In genomic region chr9:92764381-92764987, GRCh38 we compare ENCODE assay signal across 8 cellular contexts. TPM values are rescaled to one million over a fixed set of nuclear protein-coding genes. Genes with fewer than 3 reads are reported as not detected.
DNase-seq lines count a peak whose midpoint lies in the region; ATAC-seq and TF ChIP-seq lines count a peak whose summit lies in the region.

Gene BICD2, minus strand, starts transcription at chr9:92764833. Its CDS starts 89 bp downstream, at chr9:92764744.

- peak within 1 kb of the TSS; percentile 99 for H4K12ac ChIP-seq in trophoblast cell (ENCODE audit: low read depth, low read length)

- TF ChIP-seq EP300 in gastroesophageal sphincter (IDR thresholded peaks at IDR 0.05), result no peak

- H3K9me3 ChIP-seq in WERI-Rb-1 (ENCODE audit: severe bottlenecking), result no peaks in the 10 kb centered on the region
- H3K9me3 ChIP-seq in gastroesophageal sphincter, result no peaks in the 10 kb centered on the region
- no peaks in the 10 kb centered on the region for H3K9me3 ChIP-seq in trophoblast cell (ENCODE audit: insufficient read depth, low read depth, low read length)

- H3K4me2 ChIP-seq in trophoblast cell (ENCODE audit: low read length), result peak within 1 kb of the TSS; percentile 87

- H3K23ac ChIP-seq in trophoblast cell (ENCODE audit: low read length), result no peak within 1 kb of the TSS

- no CpG with 5 or more reads among the region's 74 CpGs for WGBS in gastroesophageal sphincter (ENCODE audit: low coverage in 1 of 2), 2 donors
- no CpG with 5 or more reads among the region's 74 CpGs for WGBS in trophoblast cell (ENCODE audit: extremely low coverage, insufficient coverage, insufficient read length)

- peak within 1 kb of the TSS; percentile 75 for H2AK5ac ChIP-seq in trophoblast cell (ENCODE audit: low read length)

- H3K9ac ChIP-seq in trophoblast cell (ENCODE audit: low read length), result peak within 1 kb of the TSS; percentile 98

- peak within 1 kb of the TSS; percentile 77 for H2BK120ac ChIP-seq in trophoblast cell (ENCODE audit: insufficient read depth, low read length, poor library complexity)

- H3K4me1 ChIP-seq in gastroesophageal sphincter, result peaks cover 0 to 54% (median 38%) of the 10 kb centered on the region in 3 donors
- peaks cover 13 to 25% of the 10 kb centered on the region in 2 experiments for H3K4me1 ChIP-seq in trophoblast cell (ENCODE audit: control insufficient read depth in 1 of 2, insufficient read depth in 2 of 2, low read length in 2 of 2)

- peak within 1 kb of the TSS; percentile 91 for H3K4ac ChIP-seq in trophoblast cell (ENCODE audit: low read depth, low read length)

- ATAC-seq in HG02798 (IDR thresholded peaks at IDR 0.05; ENCODE audit: poor library complexity, unreplicated experiment) (peak; percentile 97), gastroesophageal sphincter (no peak)

- peak within 1 kb of the TSS; percentile 99 for H4K91ac ChIP-seq in trophoblast cell (ENCODE audit: low read depth, low read length)

- no peak within 1 kb of the TSS for H2BK12ac ChIP-seq in trophoblast cell (ENCODE audit: low read length)

- peak within 1 kb of the TSS; percentile 91 for H2BK5ac ChIP-seq in trophoblast cell (ENCODE audit: low read depth, low read length, poor library complexity)

- TF ChIP-seq CTCF in WERI-Rb-1 (IDR thresholded peaks at IDR 0.05; ENCODE audit: low read depth, low read length), result no peak
- no peak for TF ChIP-seq CTCF in gastroesophageal sphincter (IDR thresholded peaks at IDR 0.05)

- H3K79me2 ChIP-seq in trophoblast cell (ENCODE audit: control insufficient read depth, insufficient read depth, low read length, poor library complexity), result peaks cover 46% of the 10 kb centered on the region

- peaks cover 14% of the 10 kb centered on the region for H3K79me1 ChIP-seq in trophoblast cell (ENCODE audit: low read length)

- peak within 1 kb of the TSS; percentile 98 for H3K14ac ChIP-seq in trophoblast cell (ENCODE audit: low read length)

- H3K36me3 ChIP-seq in WERI-Rb-1, result peaks cover 9% of the 10 kb centered on the region
- H3K36me3 ChIP-seq in gastroesophageal sphincter, result no peaks in the 10 kb centered on the region
- H3K36me3 ChIP-seq in trophoblast cell (ENCODE audit: control insufficient read depth in 1 of 2, insufficient read depth in 2 of 2, low read length in 2 of 2), result no peaks in the 10 kb centered on the region

- H3K27me3 ChIP-seq in WERI-Rb-1 (ENCODE audit: insufficient read depth, low read depth, severe bottlenecking) (no peaks in the 10 kb centered on the region), gastroesophageal sphincter (no peaks in the 10 kb centered on the region), trophoblast cell (ENCODE audit: insufficient read depth, low read length) (no peaks in the 10 kb centered on the region)

- peak within 1 kb of the TSS; percentile 94 for H3K18ac ChIP-seq in trophoblast cell (ENCODE audit: low read length)

- peak in 1 of 2 donors; percentile 3 for TF ChIP-seq POLR2A in gastroesophageal sphincter (IDR thresholded peaks at IDR 0.05)

- H3K4me3 ChIP-seq in WERI-Rb-1 (ENCODE audit: low read depth, low read length) (peak within 1 kb of the TSS; percentile 95), gastroesophageal sphincter (peak within 1 kb of the TSS; percentile 86 to 88), trophoblast cell (ENCODE audit: low read depth, low read length) (peak within 1 kb of the TSS; percentile 100)

- peak; percentile 99 for DNase-seq in ELF-1 (ENCODE audit: low read depth, low spot score)
- no peak for DNase-seq in WERI-Rb-1
- DNase-seq in trophoblast cell, result peak in 1 of 2 donors; percentile 98
- DNase-seq in NCI-H82 (lab: John Stamatoyannopoulos, UW), result no peak
- DNase-seq in dedifferentiated amniotic fluid mesenchymal stem cell (ENCODE audit: extremely low spot score), result no peak
- no peak for DNase-seq in activated CD4-positive, CD25-positive, alpha-beta regulatory T cell treated with anti-CD3 and anti-CD28 coated beads, Interleukin-2, amount 50 U/mL, for 72 hours

- peak within 1 kb of the TSS; percentile 90 for H2AFZ ChIP-seq in trophoblast cell (ENCODE audit: insufficient read depth, low read length, poor library complexity)

- H3K27ac ChIP-seq in WERI-Rb-1 (peak within 1 kb of the TSS; percentile 99), gastroesophageal sphincter (peak within 1 kb of the TSS; percentile 85 to 100 (median 94)), trophoblast cell (ENCODE audit: low read depth, low read length) (peak within 1 kb of the TSS; percentile 99)

- H4K8ac ChIP-seq in trophoblast cell (ENCODE audit: low read depth, low read length), result peak within 1 kb of the TSS; percentile 96

RNA-seq across cellular contexts. Expression of gene BICD2, which starts in this region (rescaled TPM):
- 10 to 100 TPM; 42.3 to 75.3 (median 51.8) TPM for total RNA-seq in gastroesophageal sphincter
- polyA plus RNA-seq in trophoblast cell (2013), result 25.7 and 26.4 TPM in 2 replicates
